16 cellular contexts compared by ENCODE assay signal in genomic region chr4:113248320-113248719, GRCh38.
A peak's percentile ranks its signal among the peaks of the same experiment; 100 is the strongest.
DNase-seq lines count a peak whose midpoint lies in the region; ATAC-seq, FAIRE-seq and TF ChIP-seq lines count a peak whose summit lies in the region.
"Had no signal": no experiment of that assay in that cellular context is flagged by ENCODE, and none has a peak within 500 bp of the region (broad histone marks: within the 10 kb centered on the region; RNA-seq: fewer than 3 reads in every experiment).

No MANE protein-coding gene starts in this region.

- RAD21 ChIA-PET in GM12878 (lab: Charles Lee; ENCODE audit: unreplicated experiment), result interaction anchor here (1.0 kb wide), 1 partner anchor 142 kb away, joined by 3 read pairs; no protein-coding TSS in a partner anchor

- intact Hi-C loops in GM12878 (cut with micrococcal nuclease; ENCODE audit: unreplicated experiment), result loop anchor here (10.0 kb wide), 1 partner anchor 144 kb away; no protein-coding TSS in a partner anchor
- intact Hi-C loops in lower leg skin (cut with DNase I; ENCODE audit: low total_unique reads), result no loop called here

- H3K4me2 ChIP-seq in GM12878 (ENCODE audit: control insufficient read depth, insufficient read depth), result no peak overlapping the region
- no peak overlapping the region for H3K4me2 ChIP-seq in neural progenitor cell
- H3K4me2 ChIP-seq: A549 had no signal

- no peaks in the 10 kb centered on the region; the same call in 2 of the 3 replicates for H3K9me3 ChIP-seq in GM12878 (replicated peaks; ENCODE audit: control insufficient read depth, insufficient read depth, low read length)
- H3K9me3 ChIP-seq in neural progenitor cell (ENCODE audit: low read depth), result no peaks in the 10 kb centered on the region
- H3K9me3 ChIP-seq: A549 had no signal

- CTCF ChIA-PET in GM12878 (lab: Yijun Ruan, JAX), result interaction anchor here (0.6 kb wide), 1 partner anchor 12 kb away, joined by 3 read pairs; no protein-coding TSS in a partner anchor

- 0 out of 2 replicates have a peak, but pooled peaks have one; percentile 9 for TF ChIP-seq RAD21 in GM12878 (IDR thresholded peaks at IDR 0.05; ENCODE audit: insufficient read depth, low read depth, low read length)

- H3K27ac ChIP-seq in GM12878 (ENCODE audit: control insufficient read depth, insufficient read depth) (no peak overlapping the region), neural progenitor cell (no peak overlapping the region)
- H3K27ac ChIP-seq: A549 had no signal

- no peaks in the 10 kb centered on the region for H3K36me3 Mint-ChIP-seq in neural progenitor cell

- H3K9me3 Mint-ChIP-seq in neural progenitor cell, result peaks cover 2% of the 10 kb centered on the region

- H3K27me3 Mint-ChIP-seq in neural progenitor cell (ENCODE audit: insufficient read depth, low read depth), result peaks cover 2% of the 10 kb centered on the region

- H2AFZ ChIP-seq in GM12878 (ENCODE audit: control insufficient read depth, low read depth, low read length) (no peak overlapping the region), neural progenitor cell (replicated peaks) (no peak overlapping the region)

- peaks cover 10% of the 10 kb centered on the region for H3F3A ChIP-seq in neural progenitor cell (ENCODE audit: low read depth)

- WGBS in GM12878 (ENCODE audit: insufficient coverage, insufficient replicate concordance, low lambda C conversion rate, missing lambda C conversion rate), result 55% methylated on average over 5 of the region's 5 CpGs
- WGBS in lower leg skin, 2 donors, result 86 to 91% methylated on average over 5 of the region's 5 CpGs

- no peak overlapping the region for H3K4me3 Mint-ChIP-seq in neural progenitor cell

- in situ Hi-C loops in GM12878 (cut with MboI), result no loop called here

- DNase-seq in NCI-H146 (lab: John Stamatoyannopoulos, UW) (peak; percentile 3), NCI-H146 treated with DMSO at 0.1 percent for 48 hours (lab: John Stamatoyannopoulos, UW; ENCODE audit: unreplicated experiment) (no peak), HT-29 (ENCODE audit: low spot score) (peak; percentile 21), GM12878 (ENCODE audit: low read depth, low spot score) (no peak), neural progenitor cell (ENCODE audit: low spot score) (peak; percentile 48), lower leg skin (ENCODE audit: low spot score in 2 of 2) (no peak), HuH-7.5 (ENCODE audit: low spot score) (no peak)
- DNase-seq: activated naive CD4-positive, alpha-beta T cell treated with anti-CD3 and anti-CD28 coated beads, Interleukin-2, amount 50 U/mL, for 16 hours; caudate nucleus; DMS153; NCI-H345; posterior cingulate gyrus had no signal

- H3K27me3 ChIP-seq in GM12878 (replicated peaks in 1 of 2; ENCODE audit: control insufficient read depth in 2 of 2, insufficient read depth in 2 of 2, low read length in 1 of 2), result no peaks in the 10 kb centered on the region
- no peaks in the 10 kb centered on the region for H3K27me3 ChIP-seq in neural progenitor cell

- H3K4me1 ChIP-seq in GM12878 (ENCODE audit: control insufficient read depth, insufficient read depth, low read length), result no peaks in the 10 kb centered on the region
- peaks cover 6% of the 10 kb centered on the region for H3K4me1 ChIP-seq in neural progenitor cell
- H3K4me1 ChIP-seq: A549 had no signal

- no peaks in the 10 kb centered on the region for H3K79me2 ChIP-seq in GM12878 (ENCODE audit: control insufficient read depth, insufficient read depth, low read length)
- no peaks in the 10 kb centered on the region for H3K79me2 ChIP-seq in neural progenitor cell (ENCODE audit: low read depth)

- TF ChIP-seq CTCF in GM12878 (IDR thresholded peaks at IDR 0.05 in 2 of 3, conservative IDR thresholded peaks at IDR 0.05 in 1 of 3; ENCODE audit: control insufficient read depth in 2 of 3, extremely low read depth in 1 of 3, insufficient read depth in 1 of 3, low read depth in 3 of 3, low read length in 3 of 3), result peak in 2 of 3 experiments; percentile 19 to 25; a peak in 2 of 6 replicates
- TF ChIP-seq CTCF in neural progenitor cell (IDR thresholded peaks at IDR 0.05), result peak; percentile 47
- TF ChIP-seq CTCF in lower leg skin (IDR thresholded peaks at IDR 0.05), result no peak

- H3K9ac ChIP-seq in GM12878 (ENCODE audit: control insufficient read depth, insufficient read depth, low read length) (no peak overlapping the region), neural progenitor cell (no peak overlapping the region)

- no peaks in the 10 kb centered on the region for H4K20me1 ChIP-seq in GM12878 (ENCODE audit: control insufficient read depth, insufficient read depth)
- no peaks in the 10 kb centered on the region for H4K20me1 ChIP-seq in neural progenitor cell (ENCODE audit: low read depth)

- no peaks in the 10 kb centered on the region for H3K4me1 Mint-ChIP-seq in neural progenitor cell

- no peaks in the 10 kb centered on the region for H3K36me3 ChIP-seq in GM12878 (ENCODE audit: control insufficient read depth in 2 of 2, insufficient read depth in 2 of 2, low read length in 1 of 2)
- peaks cover 33% of the 10 kb centered on the region for H3K36me3 ChIP-seq in neural progenitor cell

- no peak for FAIRE-seq in GM12878 (lab: Jason Lieb, UNC)
- FAIRE-seq: A549, TTC549, urothelium cell line had no signal

- no peak overlapping the region for H3K27ac Mint-ChIP-seq in neural progenitor cell

- no peak for TF ChIP-seq EP300 in GM12878 (IDR thresholded peaks at IDR 0.05; ENCODE audit: borderline replicate concordance in 1 of 2, control insufficient read depth in 1 of 2, low read depth in 2 of 2, low read length in 2 of 2)

- SMC1A ChIA-PET in GM12878 (lab: Charles Lee; ENCODE audit: uncharacterized antibody, unreplicated experiment), result interaction anchor here (1.8 kb wide), 1 partner anchor 10 kb away, joined by 4 read pairs; no protein-coding TSS in a partner anchor

- POLR2A ChIA-PET in GM12878 (lab: Charles Lee), result no interaction called here

- TF ChIP-seq POLR2A in GM12878 (IDR thresholded peaks at IDR 0.05; ENCODE audit: low read depth, low read length), result no peak
- TF ChIP-seq POLR2A in lower leg skin (IDR thresholded peaks at IDR 0.05), result no peak

- no TSS peak for BruUV-seq in GM12878 (replicated peaks; lab: Mats Ljungman, UMichigan)

- H3K4me3 ChIP-seq in GM12878, result no peak overlapping the region
- no peak overlapping the region for H3K4me3 ChIP-seq in neural progenitor cell
- H3K4me3 ChIP-seq in lower leg skin (ENCODE audit: low read depth, poor library complexity, severe bottlenecking), result no peak overlapping the region
- H3K4me3 ChIP-seq: A549 had no signal

- ATAC-seq in GM12878 (peak; percentile 61; the same call in 2 of the 3 replicates), HG03342 (IDR thresholded peaks at IDR 0.05; ENCODE audit: unreplicated experiment) (no peak)

TF ChIP-seq in GM12878, 131 proteins besides CTCF, POLR2A, EP300 and RAD21 (continues in another document):
- no peak for TF ChIP-seq ZNF207 (IDR thresholded peaks at IDR 0.05; ENCODE audit: borderline replicate concordance)
- no peak for TF ChIP-seq ATF2 (IDR thresholded peaks at IDR 0.05; ENCODE audit: low read length)
- TF ChIP-seq TCF3 (IDR thresholded peaks at IDR 0.05; ENCODE audit: borderline replicate concordance, insufficient read depth, low read depth, low read length), result no peak
- no peak for TF ChIP-seq E4F1 (IDR thresholded peaks at IDR 0.05; ENCODE audit: borderline replicate concordance, partially characterized antibody)
- no peak for TF ChIP-seq EZH2 (IDR thresholded peaks at IDR 0.05; ENCODE audit: borderline replicate concordance, control insufficient read depth, low read depth, low read length)

Comparison
In these comparisons a context has a peak if more than half of its experiments do, and no peak if none do; other contexts are left out.
1. DNase-seq: peak in NCI-H146 (single experiment), HT-29 (single experiment) and neural progenitor cell (single experiment); none in NCI-H146 treated with DMSO at 0.1 percent for 48 hours (single experiment), GM12878 (single experiment), lower leg skin (0 of 2) and HuH-7.5 (single experiment).
2. CTCF ChIP-seq: peak in GM12878 (2 of 3) and neural progenitor cell (single experiment); none in lower leg skin (0 of 3).